Comparison of ENCODE assay signal across 1 cellular context in genomic region chr7:92528188-92528957, GRCh38.
TF ChIP-seq lines count a peak whose summit lies in the region.

PEX1 (minus strand) TSS chr7:92528520; CDS start chr7:92528435, 85 bp downstream.
RBM48 (plus strand) TSS chr7:92528795; CDS start chr7:92528814, 19 bp downstream.

TF ChIP-seq in HepG2, 621 proteins besides CTCF, POLR2A, EP300 and RAD21 (continued from another document and continues in another):
- TF ChIP-seq NCOA2 (CRISPR knock-in tag; IDR thresholded peaks at IDR 0.05), result no peak
- no peak for TF ChIP-seq FOSL1 (CRISPR knock-in tag; IDR thresholded peaks at IDR 0.05; ENCODE audit: borderline replicate concordance)
- peak; percentile 13; the same call in 1 of the 2 replicates for TF ChIP-seq KDM4B (CRISPR knock-in tag; IDR thresholded peaks at IDR 0.05)
- TF ChIP-seq ZNF20 (CRISPR knock-in tag; IDR thresholded peaks at IDR 0.05), result 0 out of 2 replicates have a peak, but pooled peaks have one; percentile 34
- no peak for TF ChIP-seq TBP (CRISPR knock-in tag; IDR thresholded peaks at IDR 0.05)
- no peak for TF ChIP-seq ZNF234 (CRISPR knock-in tag; conservative IDR thresholded peaks at IDR 0.05)
- no peak for TF ChIP-seq ZNF207 (IDR thresholded peaks at IDR 0.05; ENCODE audit: borderline replicate concordance)
- TF ChIP-seq ZBTB1 (CRISPR knock-in tag; IDR thresholded peaks at IDR 0.05; ENCODE audit: borderline replicate concordance), result no peak
- peak; percentile 47 for TF ChIP-seq MNT (IDR thresholded peaks at IDR 0.05)
- TF ChIP-seq DRAP1 (CRISPR knock-in tag; IDR thresholded peaks at IDR 0.05), result peak; percentile 52; the same call in 1 of the 2 replicates
- TF ChIP-seq ZNF883 (CRISPR knock-in tag; IDR thresholded peaks at IDR 0.05; ENCODE audit: not compliant biosample characterization), result peak; percentile 72
- peak; percentile 76 for TF ChIP-seq SMAD3 (CRISPR knock-in tag; IDR thresholded peaks at IDR 0.05)
- no peak for TF ChIP-seq ZC3H13 (CRISPR knock-in tag; IDR thresholded peaks at IDR 0.05)
- TF ChIP-seq ZNF839 (CRISPR knock-in tag; IDR thresholded peaks at IDR 0.05; ENCODE audit: borderline replicate concordance), result no peak
- TF ChIP-seq DMTF1 (CRISPR knock-in tag; IDR thresholded peaks at IDR 0.05), result no peak
- TF ChIP-seq ZNF563 (CRISPR knock-in tag; IDR thresholded peaks at IDR 0.05), result no peak; the same call in 1 of the 2 replicates
- TF ChIP-seq MIER2 (CRISPR knock-in tag; IDR thresholded peaks at IDR 0.05), result no peak
- TF ChIP-seq AKNA (CRISPR knock-in tag; IDR thresholded peaks at IDR 0.05; ENCODE audit: borderline replicate concordance), result no peak
- peak; percentile 62; the same call in 1 of the 2 replicates for TF ChIP-seq KDM2A (CRISPR knock-in tag; IDR thresholded peaks at IDR 0.05; ENCODE audit: borderline replicate concordance, low read depth)
- TF ChIP-seq GLI4 (CRISPR knock-in tag; IDR thresholded peaks at IDR 0.05; ENCODE audit: borderline replicate concordance), result no peak
- TF ChIP-seq MAF1 (CRISPR knock-in tag; IDR thresholded peaks at IDR 0.05; ENCODE audit: borderline replicate concordance), result peak; percentile 72; the same call in 1 of the 2 replicates
- TF ChIP-seq KDM5B (CRISPR knock-in tag; IDR thresholded peaks at IDR 0.05; ENCODE audit: borderline replicate concordance), result peak; percentile 71; the same call in 1 of the 2 replicates
- no peak for TF ChIP-seq SUZ12 (IDR thresholded peaks at IDR 0.05; ENCODE audit: low read depth, low read length)
- TF ChIP-seq ZNF260 (CRISPR knock-in tag; IDR thresholded peaks at IDR 0.05; ENCODE audit: borderline replicate concordance, low read depth), result 0 out of 2 replicates have a peak, but pooled peaks have one; percentile 38
- no peak for TF ChIP-seq FLYWCH1 (CRISPR knock-in tag; IDR thresholded peaks at IDR 0.05)
- TF ChIP-seq ZNF598 (CRISPR knock-in tag; IDR thresholded peaks at IDR 0.05; ENCODE audit: borderline replicate concordance), result peak; percentile 16; the same call in 1 of the 2 replicates
- TF ChIP-seq ZBTB7B (CRISPR knock-in tag; IDR thresholded peaks at IDR 0.05), result peak; percentile 55
- no peak for TF ChIP-seq ZBED4 (CRISPR knock-in tag; IDR thresholded peaks at IDR 0.05; ENCODE audit: borderline replicate concordance)
- TF ChIP-seq HOMEZ (CRISPR knock-in tag; IDR thresholded peaks at IDR 0.05; ENCODE audit: low read depth), result peak; percentile 91
- TF ChIP-seq MAFK (conservative IDR thresholded peaks at IDR 0.05 in 1 of 2, IDR thresholded peaks at IDR 0.05 in 1 of 2; ENCODE audit: low read length in 2 of 2), result peak in 1 of 2 experiments; percentile 45; a peak in 1 of 4 replicates
- no peak for TF ChIP-seq E2F1 (CRISPR knock-in tag; IDR thresholded peaks at IDR 0.05)
- peak; percentile 84; the same call in 1 of the 2 replicates for TF ChIP-seq ZNF691 (CRISPR knock-in tag; IDR thresholded peaks at IDR 0.05; ENCODE audit: borderline replicate concordance, low read depth)
- peak; percentile 47; the same call in 1 of the 2 replicates for TF ChIP-seq ELF3 (CRISPR knock-in tag; IDR thresholded peaks at IDR 0.05)
- TF ChIP-seq ZNF510 (CRISPR knock-in tag; IDR thresholded peaks at IDR 0.05; ENCODE audit: low read depth), result 0 out of 2 replicates have a peak, but pooled peaks have one; percentile 72
- peak; percentile 47 for TF ChIP-seq HNRNPLL (IDR thresholded peaks at IDR 0.05; ENCODE audit: low read depth, low read length, poor library complexity, severe bottlenecking)
- no peak for TF ChIP-seq GLMP (CRISPR knock-in tag; IDR thresholded peaks at IDR 0.05; ENCODE audit: borderline replicate concordance)
- TF ChIP-seq RXRA (CRISPR knock-in tag; IDR thresholded peaks at IDR 0.05), result peak; percentile 68
- TF ChIP-seq YEATS2 (CRISPR knock-in tag; IDR thresholded peaks at IDR 0.05; ENCODE audit: borderline replicate concordance), result peak; percentile 71; the same call in 1 of the 2 replicates
- TF ChIP-seq ZBTB25 (CRISPR knock-in tag; IDR thresholded peaks at IDR 0.05), result peak; percentile 53
- no peak for TF ChIP-seq ZFP62 (CRISPR knock-in tag; IDR thresholded peaks at IDR 0.05)
- TF ChIP-seq ZSCAN31 (CRISPR knock-in tag; IDR thresholded peaks at IDR 0.05; ENCODE audit: low read depth), result peak; percentile 87
- no peak for TF ChIP-seq REXO4 (CRISPR knock-in tag; IDR thresholded peaks at IDR 0.05; ENCODE audit: borderline replicate concordance)
- TF ChIP-seq STAT5B (CRISPR knock-in tag; IDR thresholded peaks at IDR 0.05), result no peak
